In the genomic region with DNA sequence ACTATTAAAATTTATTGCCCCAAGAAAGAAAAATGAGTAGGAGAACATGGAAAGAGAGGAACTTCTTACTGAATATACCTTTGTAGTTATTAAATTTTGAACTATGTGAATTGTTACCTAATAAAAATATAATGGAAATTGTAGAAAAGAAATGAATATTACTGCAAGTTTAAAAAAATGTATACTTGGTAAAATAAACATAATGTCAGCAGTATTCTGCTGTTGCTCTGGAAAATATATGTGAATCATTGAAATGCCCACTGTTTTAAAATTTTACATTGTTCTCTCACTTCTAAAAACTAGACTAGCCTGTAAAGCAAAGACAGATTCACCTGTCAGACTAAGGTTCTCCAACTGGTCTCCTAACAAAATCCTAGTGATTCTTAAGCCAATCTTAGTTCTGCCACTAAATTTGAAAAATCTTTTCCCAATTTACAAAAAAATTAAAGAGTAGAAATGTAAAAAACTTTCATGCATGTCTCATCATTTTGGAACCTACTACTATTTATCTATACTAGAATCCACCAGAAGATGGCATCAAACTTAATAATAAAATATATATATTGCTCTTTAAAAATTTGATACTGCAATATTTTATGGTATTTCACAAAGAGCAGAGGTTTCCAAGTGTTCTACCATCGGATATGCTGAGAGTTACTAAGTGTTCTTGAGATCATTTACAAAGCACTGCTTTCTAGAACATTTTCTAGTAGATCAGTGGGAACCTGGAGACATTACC, we compare ENCODE assay signal across 21 cellular contexts. TPM values are rescaled to one million over a fixed set of nuclear protein-coding genes. Genes with fewer than 3 reads are reported as not detected.
DNase-seq lines count a peak whose midpoint lies in the region; ATAC-seq and TF ChIP-seq lines count a peak whose summit lies in the region.
"Had no signal": no experiment of that assay in that cellular context is flagged by ENCODE, and none has a peak within 500 bp of the region (broad histone marks: within the 10 kb centered on the region; RNA-seq: fewer than 3 reads in every experiment).

No MANE protein-coding gene starts in this region.

- H3K4me1 Mint-ChIP-seq in activated CD4-positive, alpha-beta T cell treated with anti-CD3 and anti-CD28 coated beads for 36 hours, result no peaks in the 10 kb centered on the region
- H3K4me1 Mint-ChIP-seq in activated CD8-positive, alpha-beta T cell treated with anti-CD3 and anti-CD28 coated beads for 36 hours (ENCODE audit: low read depth), result no peaks in the 10 kb centered on the region

- no peaks in the 10 kb centered on the region for H3K27me3 Mint-ChIP-seq in activated CD4-positive, alpha-beta T cell treated with anti-CD3 and anti-CD28 coated beads for 36 hours
- no peaks in the 10 kb centered on the region for H3K27me3 Mint-ChIP-seq in activated CD8-positive, alpha-beta T cell treated with anti-CD3 and anti-CD28 coated beads for 36 hours

- no peaks in the 10 kb centered on the region for H3K79me2 ChIP-seq in ACC112 (ENCODE audit: control insufficient read depth, insufficient read depth, low read length, unreplicated experiment)

- DNase-seq in GM03348 (ENCODE audit: low spot score) (peak; percentile 32), RWPE2 (ENCODE audit: low spot score) (no peak), fibroblast of pulmonary artery (ENCODE audit: low read depth) (peak; percentile 8), NCI-H345 (lab: John Stamatoyannopoulos, UW) (no peak)
- no peak for DNase-seq in activated CD4-positive, alpha-beta T cell treated with anti-CD3 and anti-CD28 coated beads for 36 hours
- no peak for DNase-seq in activated CD8-positive, alpha-beta T cell treated with anti-CD3 and anti-CD28 coated beads for 36 hours
- DNase-seq: activated CD4-positive, CD25-positive, alpha-beta regulatory T cell treated with anti-CD3 and anti-CD28 coated beads, Interleukin-2, amount 50 U/mL, for 72 hours; activated CD8-positive, alpha-beta memory T cell treated with anti-CD3 and anti-CD28 coated beads, Interleukin-2, amount 50 U/mL, for 4 hours; brain microvascular endothelial cell; C1 segment of cervical spinal cord; effector CD4-positive, alpha-beta T cell; gastrocnemius medialis; NCI-H1930; NCI-H526; right cardiac atrium; T-helper 2 cell had no signal

- no peaks in the 10 kb centered on the region for H3K36me3 Mint-ChIP-seq in activated CD4-positive, alpha-beta T cell treated with anti-CD3 and anti-CD28 coated beads for 36 hours (ENCODE audit: low read depth)
- H3K36me3 Mint-ChIP-seq in activated CD8-positive, alpha-beta T cell treated with anti-CD3 and anti-CD28 coated beads for 36 hours (ENCODE audit: low read depth), result no peaks in the 10 kb centered on the region
- H3K36me3 Mint-ChIP-seq: natural killer cell treated with Interleukin-12 subunit alpha and Interleukin-12 subunit beta and Interleukin-15 and Interleukin-18, amount 100 ng/mL, for 72 hours had no signal

- no peaks in the 10 kb centered on the region for H3K9me3 ChIP-seq in RWPE2 (ENCODE audit: severe bottlenecking)
- H3K9me3 ChIP-seq: gastrocnemius medialis, tibial nerve had no signal

- H3K4me1 ChIP-seq in ACC112 (ENCODE audit: control insufficient read depth, insufficient read depth, low read length, unreplicated experiment) (peaks cover 14% of the 10 kb centered on the region), RWPE2 (ENCODE audit: insufficient read depth, poor library complexity, severe bottlenecking) (no peaks in the 10 kb centered on the region)
- H3K4me1 ChIP-seq: gastrocnemius medialis, tibial nerve had no signal

- H3K4me3 Mint-ChIP-seq in activated CD4-positive, alpha-beta T cell treated with anti-CD3 and anti-CD28 coated beads for 36 hours, result no peak overlapping the region
- no peak overlapping the region for H3K4me3 Mint-ChIP-seq in activated CD8-positive, alpha-beta T cell treated with anti-CD3 and anti-CD28 coated beads for 36 hours
- H3K4me3 Mint-ChIP-seq: natural killer cell treated with Interleukin-12 subunit alpha and Interleukin-12 subunit beta and Interleukin-15 and Interleukin-18, amount 100 ng/mL, for 72 hours had no signal

- no peak overlapping the region for H3K27ac Mint-ChIP-seq in activated CD4-positive, alpha-beta T cell treated with anti-CD3 and anti-CD28 coated beads for 36 hours
- H3K27ac Mint-ChIP-seq in activated CD8-positive, alpha-beta T cell treated with anti-CD3 and anti-CD28 coated beads for 36 hours, result no peak overlapping the region
- H3K27ac Mint-ChIP-seq: natural killer cell treated with Interleukin-12 subunit alpha and Interleukin-12 subunit beta and Interleukin-15 and Interleukin-18, amount 100 ng/mL, for 72 hours had no signal

- H3K36me3 ChIP-seq in ACC112 (ENCODE audit: insufficient read depth, low read length), result no peaks in the 10 kb centered on the region
- no peaks in the 10 kb centered on the region for H3K36me3 ChIP-seq in RWPE2 (ENCODE audit: low read depth)
- H3K36me3 ChIP-seq: brain microvascular endothelial cell, gastrocnemius medialis, tibial nerve had no signal

- H3K27me3 ChIP-seq in ACC112 (ENCODE audit: insufficient read depth, low read length), result no peaks in the 10 kb centered on the region
- H3K27me3 ChIP-seq in RWPE2 (ENCODE audit: insufficient read depth, poor library complexity, severe bottlenecking), result no peaks in the 10 kb centered on the region
- H3K27me3 ChIP-seq: brain microvascular endothelial cell, gastrocnemius medialis, tibial nerve had no signal

- no peak for ATAC-seq in RWPE2 (ENCODE audit: low read depth)
- no peak for ATAC-seq in activated CD4-positive, alpha-beta T cell treated with anti-CD3 and anti-CD28 coated beads for 36 hours
- no peak for ATAC-seq in activated CD8-positive, alpha-beta T cell treated with anti-CD3 and anti-CD28 coated beads for 36 hours
- ATAC-seq in GM18873 (IDR thresholded peaks at IDR 0.05; ENCODE audit: low FRiP score, unreplicated experiment), result no peak
- ATAC-seq: gastrocnemius medialis; natural killer cell treated with Interleukin-12 subunit alpha and Interleukin-12 subunit beta and Interleukin-15 and Interleukin-18, amount 100 ng/mL, for 72 hours; right cardiac atrium had no signal

- H3K27ac ChIP-seq in ACC112 (ENCODE audit: low read depth, low read length), result no peak overlapping the region
- H3K27ac ChIP-seq in RWPE2 (ENCODE audit: poor library complexity, severe bottlenecking), result no peak overlapping the region
- H3K27ac ChIP-seq: brain microvascular endothelial cell, gastrocnemius medialis, HL-60, tibial nerve had no signal

- TF ChIP-seq CTCF in RWPE2 (IDR thresholded peaks at IDR 0.05; ENCODE audit: poor library complexity, severe bottlenecking) (peak; percentile 62), fibroblast of pulmonary artery (IDR thresholded peaks at IDR 0.05; ENCODE audit: low read length, missing control alignments) (no peak)
- TF ChIP-seq CTCF in activated CD8-positive, alpha-beta T cell treated with anti-CD3 and anti-CD28 coated beads for 36 hours (IDR thresholded peaks at IDR 0.05), result no peak

- H3K4me3 ChIP-seq in ACC112 (ENCODE audit: low read depth, low read length) (no peak overlapping the region), RWPE2 (ENCODE audit: severe bottlenecking) (no peak overlapping the region), fibroblast of pulmonary artery (replicated peaks; ENCODE audit: low read depth, low read length) (no peak overlapping the region)
- H3K4me3 ChIP-seq: gastrocnemius medialis, tibial nerve had no signal

- POLR2A ChIA-PET in activated CD4-positive, alpha-beta T cell treated with anti-CD3 and anti-CD28 coated beads for 36 hours (lab: Charles Lee), result no interaction called here
- POLR2A ChIA-PET in activated CD8-positive, alpha-beta T cell treated with anti-CD3 and anti-CD28 coated beads for 36 hours (lab: Charles Lee), result no interaction called here

- H2AFZ ChIP-seq in ACC112 (ENCODE audit: low read length, unreplicated experiment), result peak overlapping the region; percentile 26

- intact Hi-C loops in activated CD4-positive, alpha-beta T cell treated with anti-CD3 and anti-CD28 coated beads for 36 hours (cut with DNase I, micrococcal nuclease), result no loop called here
- intact Hi-C loops in activated CD8-positive, alpha-beta T cell treated with anti-CD3 and anti-CD28 coated beads for 36 hours (cut with micrococcal nuclease), result no loop called here

- no peaks in the 10 kb centered on the region for H3K9me3 Mint-ChIP-seq in activated CD4-positive, alpha-beta T cell treated with anti-CD3 and anti-CD28 coated beads for 36 hours (ENCODE audit: low read depth)
- H3K9me3 Mint-ChIP-seq in activated CD8-positive, alpha-beta T cell treated with anti-CD3 and anti-CD28 coated beads for 36 hours, result no peaks in the 10 kb centered on the region
- H3K9me3 Mint-ChIP-seq: natural killer cell treated with Interleukin-12 subunit alpha and Interleukin-12 subunit beta and Interleukin-15 and Interleukin-18, amount 100 ng/mL, for 72 hours had no signal

- CTCF ChIA-PET in activated CD4-positive, alpha-beta T cell treated with anti-CD3 and anti-CD28 coated beads for 36 hours (lab: Charles Lee), result interaction anchor here (0.7 kb wide), 1 partner anchor 377 kb away, joined by 3 read pairs; no protein-coding TSS in a partner anchor
- CTCF ChIA-PET in activated CD8-positive, alpha-beta T cell treated with anti-CD3 and anti-CD28 coated beads for 36 hours (lab: Charles Lee), result no interaction called here

RNA-seq across cellular contexts. Expression of a gene that starts 22.3 kb away (rescaled TPM):
- 10 to 100 TPM; 11.5 to 12.5 TPM for total RNA-seq in activated CD4-positive, alpha-beta T cell treated with anti-CD3 and anti-CD28 coated beads for 36 hours
- total RNA-seq in activated CD8-positive, alpha-beta T cell treated with anti-CD3 and anti-CD28 coated beads for 36 hours, result 10 to 100 TPM; 14.3 to 16.3 TPM

RNA-seq across cellular contexts. Expression of a gene that starts 32.9 kb away (rescaled TPM):
- not detected for total RNA-seq in activated CD4-positive, alpha-beta T cell treated with anti-CD3 and anti-CD28 coated beads for 36 hours
- not detected for total RNA-seq in activated CD8-positive, alpha-beta T cell treated with anti-CD3 and anti-CD28 coated beads for 36 hours
- total RNA-seq: natural killer cell treated with Interleukin-12 subunit alpha and Interleukin-12 subunit beta and Interleukin-15 and Interleukin-18, amount 100 ng/mL, for 72 hours had no signal

Comparison
In these comparisons a context has a peak if more than half of its experiments do, and no peak if none do; other contexts are left out.
1. DNase-seq: peak in GM03348 (single experiment) and fibroblast of pulmonary artery (single experiment); none in RWPE2 (single experiment), activated CD4-positive, alpha-beta T cell treated with anti-CD3 and anti-CD28 coated beads for 36 hours (single experiment), NCI-H345 (single experiment) and activated CD8-positive, alpha-beta T cell treated with anti-CD3 and anti-CD28 coated beads for 36 hours (single experiment).